In genomic region chr1:15684042-15684461, GRCh38 we compare ENCODE assay signal across 8 cellular contexts. TPM values are rescaled to one million over a fixed set of nuclear protein-coding genes. Genes with fewer than 3 reads are reported as not detected.
A peak's percentile ranks its signal among the peaks of the same experiment; 100 is the strongest.
DNase-seq lines count a peak whose midpoint lies in the region; ATAC-seq and TF ChIP-seq lines count a peak whose summit lies in the region.

TSS of gene PLEKHM2 (plus strand) at chr1:15684320. CDS start at chr1:15684559, 239 bp downstream.

- TF ChIP-seq POLR2A in prostate gland (IDR thresholded peaks at IDR 0.05), result no peak

- peak within 1 kb of the TSS; percentile 92 for H3K27ac Mint-ChIP-seq in activated naive CD8-positive, alpha-beta T cell

- no peaks in the 10 kb centered on the region for H3K9me3 ChIP-seq in ES-I3 (ENCODE audit: control insufficient read depth, insufficient read depth, low read length)
- H3K9me3 ChIP-seq in SJCRH30 (replicated peaks), result no peaks in the 10 kb centered on the region
- H3K9me3 ChIP-seq in cardiac muscle cell (ENCODE audit: low read depth), result no peaks in the 10 kb centered on the region
- H3K9me3 ChIP-seq in prostate gland, result no peaks in the 10 kb centered on the region

- H3K9me3 Mint-ChIP-seq in activated naive CD8-positive, alpha-beta T cell (ENCODE audit: low read depth), result no peaks in the 10 kb centered on the region

- H3K36me3 ChIP-seq in ES-I3 (ENCODE audit: insufficient read depth, low read length), result no peaks in the 10 kb centered on the region
- no peaks in the 10 kb centered on the region for H3K36me3 ChIP-seq in SJCRH30
- H3K36me3 ChIP-seq in cardiac muscle cell, result no peaks in the 10 kb centered on the region
- no peaks in the 10 kb centered on the region for H3K36me3 ChIP-seq in prostate gland

- TF ChIP-seq CTCF in cardiac muscle cell (IDR thresholded peaks at IDR 0.05; ENCODE audit: low read depth, low read length), result no peak
- TF ChIP-seq CTCF in prostate gland (IDR thresholded peaks at IDR 0.05), result no peak

- H3K27ac ChIP-seq in SJCRH30 (peak within 1 kb of the TSS; percentile 81), cardiac muscle cell (peak within 1 kb of the TSS; percentile 100), prostate gland (peak within 1 kb of the TSS; percentile 92 to 95)

- 0% methylated on average over 14 of the region's 52 CpGs for WGBS in prostate gland

- H3K4me3 Mint-ChIP-seq in activated naive CD8-positive, alpha-beta T cell, result peak within 1 kb of the TSS; percentile 94

- peak; percentile 64 for ATAC-seq in HG02642 (IDR thresholded peaks at IDR 0.05; ENCODE audit: poor library complexity, unreplicated experiment)
- no peak for ATAC-seq in GM21360 (IDR thresholded peaks at IDR 0.05; ENCODE audit: unreplicated experiment)
- ATAC-seq in GM18511 (IDR thresholded peaks at IDR 0.05; ENCODE audit: unreplicated experiment), result no peak

- H3K36me3 Mint-ChIP-seq in activated naive CD8-positive, alpha-beta T cell, result peaks cover 2% of the 10 kb centered on the region

- DNase-seq in SJCRH30 (peak; percentile 36 to 64), cardiac muscle cell (ENCODE audit: low read depth in 1 of 2, low spot score in 1 of 2) (peak; percentile 52 to 75), prostate gland (ENCODE audit: low spot score) (no peak)

- H3K27me3 ChIP-seq in SJCRH30 (no peaks in the 10 kb centered on the region), cardiac muscle cell (no peaks in the 10 kb centered on the region), prostate gland (replicated peaks; ENCODE audit: insufficient read depth) (no peaks in the 10 kb centered on the region)

- H3K4me1 ChIP-seq in ES-I3 (ENCODE audit: insufficient read depth, low read length), result peaks cover 14% of the 10 kb centered on the region; the same call in 1 of the 2 replicates
- H3K4me1 ChIP-seq in SJCRH30, result no peaks in the 10 kb centered on the region
- H3K4me1 ChIP-seq in cardiac muscle cell (ENCODE audit: low read depth), result peaks cover 16% of the 10 kb centered on the region
- no peaks in the 10 kb centered on the region for H3K4me1 ChIP-seq in prostate gland (replicated peaks)

- H3K9ac ChIP-seq in ES-I3 (ENCODE audit: low read depth, low read length), result peak within 1 kb of the TSS; percentile 81

- peaks cover 32% of the 10 kb centered on the region for H3K4me1 Mint-ChIP-seq in activated naive CD8-positive, alpha-beta T cell (ENCODE audit: low read depth)

- H3K4me3 ChIP-seq in SJCRH30, result peak within 1 kb of the TSS; percentile 69
- peak within 1 kb of the TSS; percentile 81 for H3K4me3 ChIP-seq in cardiac muscle cell
- peak within 1 kb of the TSS; percentile 87 to 90 for H3K4me3 ChIP-seq in prostate gland

- intact Hi-C loops in prostate gland (cut with DNase I), result no loop called here

- H3K27me3 Mint-ChIP-seq in activated naive CD8-positive, alpha-beta T cell, result no peaks in the 10 kb centered on the region

RNA-seq across cellular contexts. Expression of gene PLEKHM2, which starts in this region (rescaled TPM):
- total RNA-seq in SJCRH30 (2014; rRNA removed; shearing (Covaris generic)), result 33.6 and 36.2 TPM in 2 replicates
- 71.9 and 99.8 TPM in 2 replicates for total RNA-seq in cardiac muscle cell
- 56.8 and 68.3 TPM in 2 replicates for polyA plus RNA-seq in cardiac muscle cell
- 10 to 100 TPM; 29.0 to 60.4 TPM for total RNA-seq in prostate gland
